9 cellular contexts compared by ENCODE assay signal in the genomic region with DNA sequence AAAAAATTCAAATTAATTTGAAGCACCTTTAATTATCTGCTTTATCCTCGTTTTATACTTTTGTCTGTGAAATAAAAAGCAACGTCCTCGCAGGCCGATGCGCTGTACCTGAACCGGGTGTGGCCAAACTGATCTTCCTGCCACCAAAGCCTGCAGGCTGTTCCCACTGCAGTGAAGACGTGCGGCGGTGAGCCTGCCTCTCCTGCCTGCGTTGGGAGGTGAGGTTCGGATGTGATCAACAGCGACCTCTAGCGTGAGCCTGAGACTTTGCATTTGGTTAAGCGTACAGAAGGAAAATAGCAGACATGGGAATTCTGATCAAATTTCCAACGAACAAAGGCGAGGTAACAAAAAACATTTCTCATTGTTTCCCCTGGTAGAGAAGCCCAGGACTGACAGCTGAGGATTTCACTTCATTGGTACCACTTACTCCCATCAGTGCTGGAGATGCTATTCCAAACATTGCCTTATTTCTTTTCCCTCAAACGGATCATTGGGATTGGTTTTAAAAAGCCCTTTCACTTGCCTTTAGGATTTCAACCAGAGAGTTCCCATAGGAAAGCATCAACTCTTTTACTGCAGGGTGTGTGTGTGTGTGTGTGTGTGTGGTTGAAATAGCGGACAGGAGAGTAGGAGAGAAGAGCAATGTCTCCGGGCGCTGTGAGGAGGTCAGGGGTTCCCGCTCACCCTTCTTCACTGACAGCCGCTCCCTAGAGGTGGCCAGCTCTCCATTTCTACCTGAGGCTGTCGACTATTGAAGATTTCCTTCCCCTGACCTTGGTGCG. TPM values are rescaled to one million over a fixed set of nuclear protein-coding genes. Genes with fewer than 3 reads are reported as not detected.
DNase-seq lines count a peak whose midpoint lies in the region; ATAC-seq and TF ChIP-seq lines count a peak whose summit lies in the region.
"Had no signal": no experiment of that assay in that cellular context is flagged by ENCODE, and none has a peak within 500 bp of the region (broad histone marks: within the 10 kb centered on the region; RNA-seq: fewer than 3 reads in every experiment).

No MANE protein-coding gene starts in this region.

- in situ Hi-C loops in mammary epithelial cell (cut with MboI; ENCODE audit: low sequenced_read_pairs in 2 of 2) = loop anchor here in 1 of 2 donors (5.0 to 10.0 kb wide), 2 partner anchors 122 to 285 kb away; partner anchors contain the start of gene FYN

- no peaks in the 10 kb centered on the region; the same call in none of the 2 replicates for H3K27me3 Mint-ChIP-seq in WTC11 (ENCODE audit: low read depth)

- H3K9me3 ChIP-seq in mammary epithelial cell (replicated peaks; ENCODE audit: insufficient read depth, low read length) = no peaks in the 10 kb centered on the region

- peak; percentile 81 for DNase-seq in NCI-H2227 (lab: John Stamatoyannopoulos, UW; ENCODE audit: unreplicated experiment)
- peak; percentile 85 for DNase-seq in WTC11 (ENCODE audit: low spot score)
- DNase-seq in mammary epithelial cell = peak; percentile 73
- peak; percentile 93 for DNase-seq in islet precursor cell
- DNase-seq in stimulated activated CD4-positive, alpha-beta T cell treated with anti-CD3 and anti-CD28 coated beads, Interleukin-1b, Interleukin-23, amount 100 ng/mL, for 4 hours (ENCODE audit: low read depth in 2 of 2) = peak; percentile 61 to 75
- DNase-seq in cortex of kidney (lab: John Stamatoyannopoulos, UW) = no peak

- peak overlapping the region; percentile 15 for H2AFZ ChIP-seq in mammary epithelial cell (ENCODE audit: low read depth, low read length)

- ATAC-seq in HG02981 (IDR thresholded peaks at IDR 0.05; ENCODE audit: unreplicated experiment) (peak; percentile 52), WTC11 (peak; percentile 95)

- WGBS in mammary epithelial cell (ENCODE audit: low coverage, missing lambda C conversion rate) = 22% methylated on average over 20 of the region's 24 CpGs

- no peaks in the 10 kb centered on the region for H3K27me3 ChIP-seq in mammary epithelial cell (ENCODE audit: insufficient read depth, low read length)

- TF ChIP-seq CTCF in GM12874 (IDR thresholded peaks at IDR 0.05; ENCODE audit: insufficient read depth, low read depth, low read length) = peak; percentile 83
- peak; percentile 86 for TF ChIP-seq CTCF in WTC11 (IDR thresholded peaks at IDR 0.05)
- TF ChIP-seq CTCF in mammary epithelial cell (conservative IDR thresholded peaks at IDR 0.05 in 1 of 2, IDR thresholded peaks at IDR 0.05 in 1 of 2; ENCODE audit: extremely low read depth in 1 of 2, insufficient read depth in 1 of 2, low read depth in 1 of 2, low read length in 2 of 2) = peak; percentile 86 to 89

- H3K9me3 Mint-ChIP-seq in WTC11 = no peaks in the 10 kb centered on the region

- H3K4me3 Mint-ChIP-seq in WTC11 = peak overlapping the region; percentile 9; the same call in 1 of the 2 replicates

- H3K4me2 ChIP-seq in mammary epithelial cell (ENCODE audit: insufficient read depth, low read depth, low read length) = peak overlapping the region; percentile 46

- H3K79me2 ChIP-seq in mammary epithelial cell (ENCODE audit: insufficient read depth, low read length) = no peaks in the 10 kb centered on the region

- no peaks in the 10 kb centered on the region for H4K20me1 ChIP-seq in mammary epithelial cell (ENCODE audit: insufficient read depth, low read length)

- no peak overlapping the region for H3K27ac ChIP-seq in mammary epithelial cell (ENCODE audit: insufficient read depth, low read depth, low read length)

- H3K4me3 ChIP-seq in mammary epithelial cell (replicated peaks in 1 of 3; ENCODE audit: insufficient read depth in 1 of 3, low read depth in 2 of 3, low read length in 3 of 3) = no peak overlapping the region

- intact Hi-C loops in mammary epithelial cell (cut with micrococcal nuclease) = loop anchor here (1.0 to 5.0 kb wide), 7 partner anchors 24 to 287 kb away; no protein-coding TSS in a partner anchor

- H3K27ac Mint-ChIP-seq in WTC11 = no peak overlapping the region

- dilution Hi-C loops in mammary epithelial cell (cut with HindIII; ENCODE audit: low sequenced_read_pairs) = loop anchor here (10.0 kb wide), 1 partner anchor 132 kb away; no protein-coding TSS in a partner anchor

- H3K4me1 ChIP-seq in mammary epithelial cell (ENCODE audit: insufficient read depth, low read length) = peaks cover 30% of the 10 kb centered on the region

- no peaks in the 10 kb centered on the region for H3K36me3 ChIP-seq in mammary epithelial cell (ENCODE audit: insufficient read depth, low read length)

- H3K36me3 Mint-ChIP-seq in WTC11 = no peaks in the 10 kb centered on the region

- CTCF ChIA-PET in WTC11 (lab: Charles Lee) (interaction anchor here (0.9 to 2.3 kb wide), 3 partner anchors 12 to 286 kb away, joined by 3 to 17 read pairs (median 3); no protein-coding TSS in a partner anchor), mammary epithelial cell (lab: Charles Lee; ENCODE audit: low non-redundant PET) (interaction anchor here (0.8 kb wide), 1 partner anchor 287 kb away, joined by 4 read pairs; no protein-coding TSS in a partner anchor)

- H3K9ac ChIP-seq in mammary epithelial cell (ENCODE audit: insufficient read depth, low read length) = no peak overlapping the region

- H3K4me1 Mint-ChIP-seq in WTC11 = peaks cover 19% of the 10 kb centered on the region

- POLR2A ChIA-PET in WTC11 (lab: Charles Lee) = no interaction called here

- no TSS peak for BruUV-seq in mammary epithelial cell (replicated peaks; lab: Mats Ljungman, UMichigan)

TF ChIP-seq in WTC11, 78 proteins besides CTCF, POLR2A, EP300 and RAD21:
- TF ChIP-seq ESRRA (CRISPR knock-in tag; IDR thresholded peaks at IDR 0.05; ENCODE audit: borderline replicate concordance) (no peak), ZNF232 (CRISPR knock-in tag; IDR thresholded peaks at IDR 0.05) (0 out of 2 replicates have a peak, but pooled peaks have one; percentile 42), MAX (CRISPR knock-in tag; IDR thresholded peaks at IDR 0.05) (peak; percentile 29; the same call in 1 of the 2 replicates), ETV6 (CRISPR knock-in tag; IDR thresholded peaks at IDR 0.05) (0 out of 2 replicates have a peak, but pooled peaks have one; percentile 33)

RNA-seq across cellular contexts. Expression of gene CCN6, which starts 56.6 kb away (rescaled TPM):
- total RNA-seq in WTC11 (2021) = not detected in 3 replicates
- total RNA-seq in mammary epithelial cell = 1 to 10 TPM; 6.0 to 8.2 TPM
- polyA plus RNA-seq in mammary epithelial cell = 20.3 TPM
- 5.9 TPM for polyA minus RNA-seq in mammary epithelial cell
- total RNA-seq: urinary bladder had no signal
- polyA plus RNA-seq: urinary bladder had no signal
